In genomic region chr12:51950682-51951198, GRCh38 we compare ENCODE assay signal across 8 cellular contexts. TPM values are rescaled to one million over a fixed set of nuclear protein-coding genes. Genes with fewer than 3 reads are reported as not detected.
DNase-seq lines count a peak whose midpoint lies in the region; ATAC-seq and TF ChIP-seq lines count a peak whose summit lies in the region.

No MANE protein-coding gene starts in this region.

- TF ChIP-seq RAD21 in liver (IDR thresholded peaks at IDR 0.05), result no peak

- CTCF ChIA-PET in activated CD4-positive, alpha-beta T cell treated with anti-CD3 and anti-CD28 coated beads for 36 hours (lab: Charles Lee), result interaction anchor here (0.6 to 2.4 kb wide), 7 partner anchors 21 to 173 kb away, joined by 3 to 16 read pairs (median 4); no protein-coding TSS in a partner anchor
- CTCF ChIA-PET in GM10248 (lab: Yijun Ruan, JAX), result interaction anchor here (0.6 to 2.1 kb wide), 6 partner anchors 8 to 172 kb away, joined by 3 to 8 read pairs (median 5); no protein-coding TSS in a partner anchor

- H3K27ac Mint-ChIP-seq in activated CD4-positive, alpha-beta T cell treated with anti-CD3 and anti-CD28 coated beads for 36 hours, result peak overlapping the region; percentile 76

- no peak for DNase-seq in activated CD4-positive, alpha-beta T cell treated with anti-CD3 and anti-CD28 coated beads for 36 hours
- no peak for DNase-seq in activated CD4-positive, alpha-beta T cell treated with anti-CD3 and anti-CD28 coated beads, Interleukin-2, amount 50 U/mL, for 48 hours
- DNase-seq in GM10248 (ENCODE audit: extremely low spot score), result no peak

- intact Hi-C loops in activated CD4-positive, alpha-beta T cell treated with anti-CD3 and anti-CD28 coated beads for 36 hours (cut with DNase I, micrococcal nuclease), result loop anchor here (1.0 to 5.0 kb wide), 10 partner anchors 20 to 1668 kb away; partner anchors contain the start of genes EIF4B (in 1 of the 2), LIMA1 (in 1 of the 2), NR4A1 (in 1 of the 2) and SCN8A (in 1 of the 2)

- peaks cover 37% of the 10 kb centered on the region for H3K4me1 Mint-ChIP-seq in activated CD4-positive, alpha-beta T cell treated with anti-CD3 and anti-CD28 coated beads for 36 hours

- H3K27ac ChIP-seq in angular gyrus (ENCODE audit: low read depth, low read length) (peak overlapping the region; percentile 85), liver (ENCODE audit: low read depth in 1 of 2, low read length in 2 of 2) (peak overlapping the region; percentile 5 to 25), thymus (ENCODE audit: low read depth) (peak overlapping the region; percentile 58)

- H3K27me3 ChIP-seq in liver (ENCODE audit: control insufficient read depth in 4 of 4, insufficient read depth in 4 of 4, low read length in 3 of 4), result no peaks in the 10 kb centered on the region
- no peaks in the 10 kb centered on the region for H3K27me3 ChIP-seq in thymus (ENCODE audit: control insufficient read depth, insufficient read depth)

- peak; percentile 61 for ATAC-seq in activated CD4-positive, alpha-beta T cell treated with anti-CD3 and anti-CD28 coated beads for 36 hours
- no peak for ATAC-seq in HG03565 (IDR thresholded peaks at IDR 0.05; ENCODE audit: unreplicated experiment)
- no peak for ATAC-seq in GM18907 (IDR thresholded peaks at IDR 0.05; ENCODE audit: unreplicated experiment)

- H3K9me3 ChIP-seq in liver (ENCODE audit: control insufficient read depth in 4 of 4, low read length in 3 of 4) (no peaks in the 10 kb centered on the region), thymus (ENCODE audit: control insufficient read depth) (no peaks in the 10 kb centered on the region)

- H3K9me3 Mint-ChIP-seq in activated CD4-positive, alpha-beta T cell treated with anti-CD3 and anti-CD28 coated beads for 36 hours (ENCODE audit: low read depth), result no peaks in the 10 kb centered on the region

- no peaks in the 10 kb centered on the region for H3K36me3 Mint-ChIP-seq in activated CD4-positive, alpha-beta T cell treated with anti-CD3 and anti-CD28 coated beads for 36 hours (ENCODE audit: low read depth)

- H3K27me3 Mint-ChIP-seq in activated CD4-positive, alpha-beta T cell treated with anti-CD3 and anti-CD28 coated beads for 36 hours, result peaks cover 10% of the 10 kb centered on the region

- WGBS in liver, result 3% methylated on average over 5 of the region's 5 CpGs
- 6% methylated on average over 5 of the region's 5 CpGs for WGBS in thymus

- POLR2A ChIA-PET in activated CD4-positive, alpha-beta T cell treated with anti-CD3 and anti-CD28 coated beads for 36 hours (lab: Charles Lee), result interaction anchor here (0.5 to 1.4 kb wide), 2 partner anchors 20 to 566 kb away, joined by 3 to 8 read pairs; no protein-coding TSS in a partner anchor
- POLR2A ChIA-PET in GM10248 (lab: Yijun Ruan, JAX), result no interaction called here

- H3K9ac ChIP-seq in liver (ENCODE audit: low read depth in 1 of 2, low read length in 2 of 2), result peak overlapping the region in 1 of 2 donors; percentile 15

- H3K4me1 ChIP-seq in liver (ENCODE audit: control insufficient read depth in 4 of 4, insufficient read depth in 4 of 4, low read length in 3 of 4) (peaks cover 4 to 32% (median 28%) of the 10 kb centered on the region in 4 donors), thymus (ENCODE audit: control insufficient read depth, insufficient read depth, low read length) (peaks cover 10% of the 10 kb centered on the region)

- H3K36me3 ChIP-seq in liver (ENCODE audit: control insufficient read depth in 4 of 4, insufficient read depth in 3 of 4, low read depth in 1 of 4, low read length in 3 of 4) (no peaks in the 10 kb centered on the region), thymus (ENCODE audit: control insufficient read depth, insufficient read depth) (no peaks in the 10 kb centered on the region)

- TF ChIP-seq CTCF in liver (IDR thresholded peaks at IDR 0.05; ENCODE audit: low read depth, low read length, missing input control) (no peak), GM10248 (IDR thresholded peaks at IDR 0.05; ENCODE audit: control extremely low read depth, extremely low read depth, low read depth, missing control alignments) (no peak)

- peak overlapping the region; percentile 33 to 52 (median 36) for H3K4me3 ChIP-seq in liver (ENCODE audit: low read depth in 1 of 3, low read length in 3 of 3)
- peak overlapping the region; percentile 86 for H3K4me3 ChIP-seq in thymus (ENCODE audit: low read length)

- peak overlapping the region; percentile 90 for H3K4me3 Mint-ChIP-seq in activated CD4-positive, alpha-beta T cell treated with anti-CD3 and anti-CD28 coated beads for 36 hours

TF ChIP-seq in liver, 16 proteins besides CTCF, POLR2A, EP300 and RAD21:
- TF ChIP-seq HNF4G (IDR thresholded peaks at IDR 0.05) (no peak), REST (IDR thresholded peaks at IDR 0.05) (no peak), FOXA2 (IDR thresholded peaks at IDR 0.05) (no peak), FOXA1 (IDR thresholded peaks at IDR 0.05) (no peak), GABPA (IDR thresholded peaks at IDR 0.05 in 1 of 2, conservative IDR thresholded peaks at IDR 0.05 in 1 of 2) (no peak), JUND (IDR thresholded peaks at IDR 0.05) (no peak), SP1 (IDR thresholded peaks at IDR 0.05) (no peak), ZBTB33 (IDR thresholded peaks at IDR 0.05) (no peak), YY1 (IDR thresholded peaks at IDR 0.05) (no peak), EGR1 (IDR thresholded peaks at IDR 0.05; ENCODE audit: low read depth in 2 of 2) (no peak), NR2F2 (IDR thresholded peaks at IDR 0.05) (no peak), RXRA (IDR thresholded peaks at IDR 0.05) (no peak), TAF1 (conservative IDR thresholded peaks at IDR 0.05) (no peak), HNF4A (conservative IDR thresholded peaks at IDR 0.05) (no peak)
- TF ChIP-seq, protein P1, sequence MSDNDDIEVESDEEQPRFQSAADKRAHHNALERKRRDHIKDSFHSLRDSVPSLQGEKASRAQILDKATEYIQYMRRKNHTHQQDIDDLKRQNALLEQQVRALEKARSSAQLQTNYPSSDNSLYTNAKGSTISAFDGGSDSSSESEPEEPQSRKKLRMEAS (IDR thresholded peaks at IDR 0.05), result no peak
- TF ChIP-seq, protein P2, sequence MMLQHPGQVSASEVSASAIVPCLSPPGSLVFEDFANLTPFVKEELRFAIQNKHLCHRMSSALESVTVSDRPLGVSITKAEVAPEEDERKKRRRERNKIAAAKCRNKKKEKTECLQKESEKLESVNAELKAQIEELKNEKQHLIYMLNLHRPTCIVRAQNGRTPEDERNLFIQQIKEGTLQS (IDR thresholded peaks at IDR 0.05), result no peak

RNA-seq across cellular contexts. Expression of gene ACVR1B, which starts 0.8 kb away (rescaled TPM):
- total RNA-seq in activated CD4-positive, alpha-beta T cell treated with anti-CD3 and anti-CD28 coated beads for 36 hours, result 10 to 100 TPM; 10.1 to 12.7 TPM
- total RNA-seq in liver, result 10 to 100 TPM in 1 of 2 donors, 1 to 10 TPM in 1; 7.4 to 21.9 TPM
- polyA plus RNA-seq in liver (10 to 100 TPM in 1 of 2 donors, 1 to 10 TPM in 1; 4.0 to 16.5 TPM), thymus (9.9 TPM)

RNA-seq across cellular contexts. Expression of gene ACVRL1, which starts 43.4 kb away (rescaled TPM):
- total RNA-seq in activated CD4-positive, alpha-beta T cell treated with anti-CD3 and anti-CD28 coated beads for 36 hours, result not detected
- total RNA-seq in liver, result 1 to 10 TPM; 7.5 to 7.9 TPM
- polyA plus RNA-seq in liver (1 to 10 TPM; 3.1 to 4.7 TPM), thymus (8.9 TPM)

RNA-seq across cellular contexts. Expression of gene TAMALIN, which starts 56.0 kb away (rescaled TPM):
- 10 to 100 TPM in 1 of 2 experiments, 1 to 10 TPM in 1; 6.4 to 11.5 TPM for total RNA-seq in activated CD4-positive, alpha-beta T cell treated with anti-CD3 and anti-CD28 coated beads for 36 hours
- 1 to 10 TPM; 1.9 to 9.9 TPM for total RNA-seq in liver
- polyA plus RNA-seq in liver, result 1 to 10 TPM; 1.1 to 3.1 TPM
- 47.4 TPM for polyA plus RNA-seq in thymus

Comparison
In these comparisons a context has a peak if more than half of its experiments do, and no peak if none do; other contexts are left out.
1. H3K27ac ChIP-seq: peak in every context shown above with its lines; median percentile 85 in angular gyrus; 58 in thymus; 15 in liver.
2. RNA of gene ACVRL1, which starts 43.4 kb away (total RNA-seq): 7.5 to 7.9 TPM in liver; not detected in activated CD4-positive, alpha-beta T cell treated with anti-CD3 and anti-CD28 coated beads for 36 hours; every median in the first group is over 4 times any median in the second.